In the genomic region with DNA sequence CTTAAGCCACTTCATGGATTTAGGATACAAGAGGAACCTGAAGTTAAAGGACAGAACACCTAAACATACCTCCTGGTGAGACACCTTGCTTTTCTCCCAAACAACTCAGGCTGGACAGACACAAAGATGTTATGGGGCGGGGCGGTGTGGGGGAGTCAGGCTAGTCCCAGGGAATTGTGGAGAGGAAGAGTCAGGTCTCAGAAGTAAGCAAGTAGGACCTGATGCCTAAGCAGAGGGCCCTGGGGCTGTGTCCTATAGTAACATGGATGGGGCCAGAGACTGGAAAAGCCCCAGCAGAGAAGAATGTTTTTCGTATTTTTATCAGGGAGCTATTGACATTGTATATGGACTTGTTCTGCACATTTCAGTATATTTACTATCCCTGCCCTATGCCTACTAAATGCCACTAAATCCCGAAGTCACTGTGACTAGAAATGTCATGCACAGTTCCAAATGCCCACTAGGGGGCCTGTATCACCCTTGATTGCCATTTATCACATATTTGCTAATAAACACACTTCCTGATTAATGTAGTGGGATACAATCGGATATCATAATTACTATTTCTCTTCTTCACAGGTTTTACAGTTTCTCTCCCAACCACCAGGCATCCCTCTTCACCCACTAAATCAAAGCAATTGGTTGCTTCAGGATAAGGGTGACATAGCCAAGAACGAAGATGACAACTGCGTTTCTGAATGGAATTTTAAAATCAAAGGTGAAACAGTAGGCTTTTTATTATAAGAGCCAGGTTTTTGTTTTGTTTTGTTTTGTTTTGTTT, we compare ENCODE assay signal across 9 cellular contexts. TPM values are rescaled to one million over a fixed set of nuclear protein-coding genes. Genes with fewer than 3 reads are reported as not detected.
DNase-seq lines count a peak whose midpoint lies in the region; ATAC-seq, FAIRE-seq and TF ChIP-seq lines count a peak whose summit lies in the region.
"Had no signal": no experiment of that assay in that cellular context is flagged by ENCODE, and none has a peak within 500 bp of the region (broad histone marks: within the 10 kb centered on the region; RNA-seq: fewer than 3 reads in every experiment).

No MANE protein-coding gene starts in this region.

- H3K9me3 ChIP-seq in mammary epithelial cell (replicated peaks; ENCODE audit: insufficient read depth, low read length) (no peaks in the 10 kb centered on the region), kidney (ENCODE audit: control insufficient read depth in 1 of 2, low read length in 2 of 2) (no peaks in the 10 kb centered on the region)
- H3K9me3 ChIP-seq: SJSA1 had no signal

- CTCF ChIA-PET in mammary epithelial cell (lab: Charles Lee; ENCODE audit: low non-redundant PET): interaction anchor here (0.5 kb wide), 1 partner anchor 159 kb away, joined by 4 read pairs; no protein-coding TSS in a partner anchor

- H3K4me2 ChIP-seq in mammary epithelial cell (ENCODE audit: insufficient read depth, low read depth, low read length): no peak overlapping the region

- H2AFZ ChIP-seq in mammary epithelial cell (ENCODE audit: low read depth, low read length): peak overlapping the region; percentile 48

- ATAC-seq in GM18868 (IDR thresholded peaks at IDR 0.05; ENCODE audit: unreplicated experiment) (peak; percentile 76), HG03442 (IDR thresholded peaks at IDR 0.05; ENCODE audit: unreplicated experiment) (peak; percentile 60)

- WGBS in mammary epithelial cell (ENCODE audit: low coverage, missing lambda C conversion rate): 18% methylated on average over 4 of the region's 7 CpGs

- no peaks in the 10 kb centered on the region for H3K79me2 ChIP-seq in mammary epithelial cell (ENCODE audit: insufficient read depth, low read length)

- H3K27ac ChIP-seq in mammary epithelial cell (ENCODE audit: insufficient read depth, low read depth, low read length) (no peak overlapping the region), kidney (ENCODE audit: low read depth in 2 of 2, low read length in 2 of 2) (no peak overlapping the region)
- H3K27ac ChIP-seq: SJSA1 had no signal

- BruUV-seq in mammary epithelial cell (replicated peaks; lab: Mats Ljungman, UMichigan): no TSS peak

- dilution Hi-C loops in mammary epithelial cell (cut with HindIII; ENCODE audit: low sequenced_read_pairs): no loop called here

- H3K4me1 ChIP-seq in mammary epithelial cell (ENCODE audit: insufficient read depth, low read length): no peaks in the 10 kb centered on the region
- H3K4me1 ChIP-seq in kidney (ENCODE audit: control insufficient read depth in 1 of 2, insufficient read depth in 1 of 2, low read depth in 1 of 2, low read length in 2 of 2): peaks cover 0 to 3% of the 10 kb centered on the region in 2 donors

- H3K9ac ChIP-seq in mammary epithelial cell (ENCODE audit: insufficient read depth, low read length) (no peak overlapping the region), kidney (ENCODE audit: low read length in 2 of 2) (no peak overlapping the region)

- in situ Hi-C loops in mammary epithelial cell (cut with MboI; ENCODE audit: low sequenced_read_pairs in 2 of 2): loop anchor here (5.0 kb wide), 1 partner anchor 159 kb away; no protein-coding TSS in a partner anchor

- no peaks in the 10 kb centered on the region for H3K27me3 ChIP-seq in mammary epithelial cell (ENCODE audit: insufficient read depth, low read length)
- H3K27me3 ChIP-seq: SJSA1 had no signal

- TF ChIP-seq CTCF in mammary epithelial cell (conservative IDR thresholded peaks at IDR 0.05 in 1 of 2, IDR thresholded peaks at IDR 0.05 in 1 of 2; ENCODE audit: extremely low read depth in 1 of 2, insufficient read depth in 1 of 2, low read depth in 1 of 2, low read length in 2 of 2): peak; percentile 86 to 92
- peak; percentile 89 for TF ChIP-seq CTCF in kidney (IDR thresholded peaks at IDR 0.05; ENCODE audit: borderline replicate concordance, extremely low read depth, insufficient read depth)

- no peaks in the 10 kb centered on the region for H3K36me3 ChIP-seq in mammary epithelial cell (ENCODE audit: insufficient read depth, low read length)
- H3K36me3 ChIP-seq in kidney (ENCODE audit: control insufficient read depth in 1 of 2, insufficient read depth in 2 of 2, low read length in 2 of 2): no peaks in the 10 kb centered on the region
- H3K36me3 ChIP-seq: SJSA1 had no signal

- peak; percentile 74 for FAIRE-seq in kidney (lab: Jason Lieb, UNC)

- H3K4me3 ChIP-seq in mammary epithelial cell (replicated peaks in 1 of 3; ENCODE audit: insufficient read depth in 1 of 3, low read depth in 2 of 3, low read length in 3 of 3): no peak overlapping the region
- H3K4me3 ChIP-seq in kidney (ENCODE audit: low read length in 2 of 2): no peak overlapping the region
- H3K4me3 ChIP-seq: SJSA1 had no signal

- H4K20me1 ChIP-seq in mammary epithelial cell (ENCODE audit: insufficient read depth, low read length): no peaks in the 10 kb centered on the region

- peak; percentile 77 for DNase-seq in CD1c-positive myeloid dendritic cell (ENCODE audit: extremely low spot score)
- DNase-seq in T-helper 1 cell: peak in 4 of 5 donors; percentile 15 to 35 (median 33)
- DNase-seq in mammary epithelial cell: peak; percentile 30
- no peak for DNase-seq in kidney
- peak in 2 of 3 donors; percentile 22 to 31 for DNase-seq in stimulated activated CD4-positive, alpha-beta T cell treated with anti-CD3 and anti-CD28 coated beads, TNF-alpha, amount 100 ng/mL, for 48 hours (ENCODE audit: low read depth in 3 of 3)
- no peak for DNase-seq in NK-92 treated with Interleukin-12 subunit alpha and Interleukin-12 subunit beta, amount 100 ng/mL, for 24 hours (lab: John Stamatoyannopoulos, UW)

- intact Hi-C loops in mammary epithelial cell (cut with micrococcal nuclease) (loop anchor here (1.0 to 2.0 kb wide), 2 partner anchors 129 to 158 kb away; no protein-coding TSS in a partner anchor), kidney (cut with DNase I) (loop anchor here (5.0 kb wide), 1 partner anchor 159 kb away; no protein-coding TSS in a partner anchor)

RNA-seq across cellular contexts. Expression of gene ARHGAP10, which starts 23.8 kb away (rescaled TPM):
- total RNA-seq in mammary epithelial cell: 10 to 100 TPM; 22.5 to 28.8 TPM
- 14.5 TPM for polyA plus RNA-seq in mammary epithelial cell
- polyA minus RNA-seq in mammary epithelial cell: 35.8 TPM
- total RNA-seq in kidney: 20.3 TPM
- 13.4 TPM for polyA plus RNA-seq in kidney (ENCODE audit: insufficient read depth, low read depth, low replicate concordance)

RNA-seq across cellular contexts. Expression of gene PRMT9, which starts 24.1 kb away (rescaled TPM):
- total RNA-seq in mammary epithelial cell (1 to 10 TPM; 8.0 to 9.8 TPM), kidney (11.7 TPM)
- polyA plus RNA-seq in mammary epithelial cell (4.3 TPM), kidney (ENCODE audit: insufficient read depth, low read depth, low replicate concordance) (7.6 TPM)
- 4.0 TPM for polyA minus RNA-seq in mammary epithelial cell

Comparison
In these comparisons a context has a peak if more than half of its experiments do, and no peak if none do; other contexts are left out.
1. DNase-seq: peak in CD1c-positive myeloid dendritic cell (single experiment), T-helper 1 cell (4 of 5), mammary epithelial cell (single experiment) and stimulated activated CD4-positive, alpha-beta T cell treated with anti-CD3 and anti-CD28 coated beads, TNF-alpha, amount 100 ng/mL, for 48 hours (2 of 3); none in kidney (single experiment) and NK-92 treated with Interleukin-12 subunit alpha and Interleukin-12 subunit beta, amount 100 ng/mL, for 24 hours (single experiment).